39 cellular contexts compared by ENCODE assay signal in genomic region chr4:138770818-138771217, GRCh38.
"Had no signal": no experiment of that assay in that cellular context is flagged by ENCODE, and none has a peak within 500 bp of the region (broad histone marks: within the 10 kb centered on the region; RNA-seq: fewer than 3 reads in every experiment).

No MANE protein-coding gene starts in this region.

- FAIRE-seq: bronchial epithelial cell, TTC549 had no signal

- H3K27ac Mint-ChIP-seq: activated CD4-positive, alpha-beta memory T cell treated with anti-CD3 and anti-CD28 coated beads, Interleukin-2, amount 10 ng/mL, durations not matched to agents 7 days and 5 days; activated CD4-positive, alpha-beta T cell treated with anti-CD3 and anti-CD28 coated beads for 36 hours; activated CD4-positive, alpha-beta T cell treated with anti-CD3 and anti-CD28 coated beads, Interleukin-2, amount 10 ng/mL, durations not matched to agents 7 days and 5 days; activated CD8-positive, alpha-beta memory T cell treated with anti-CD3 and anti-CD28 coated beads, Interleukin-2, amount 10 ng/mL, durations not matched to agents 7 days and 5 days; activated CD8-positive, alpha-beta T cell treated with anti-CD3 and anti-CD28 coated beads, Interleukin-2, amount 10 ng/mL, durations not matched to agents 7 days and 5 days; activated naive CD4-positive, alpha-beta T cell treated with anti-CD3 and anti-CD28 coated beads, Interleukin-2, amount 10 ng/mL, durations not matched to agents 7 days and 5 days; activated naive CD4-positive, alpha-beta T cell treated with anti-CD3 and anti-CD28 coated beads, Interleukin-2, amount 50 U/mL, for 24 hours; activated naive CD8-positive, alpha-beta T cell; activated naive CD8-positive, alpha-beta T cell treated with anti-CD3 and anti-CD28 coated beads, Interleukin-2, amount 10 ng/mL, durations not matched to agents 7 days and 5 days; activated naive CD8-positive, alpha-beta T cell treated with anti-CD3 and anti-CD28 coated beads, Interleukin-2, amount 50 U/mL, for 24 hours; activated T-cell treated with anti-CD3 and anti-CD28 coated beads, Interleukin-2, amount 50 U/mL, for 24 hours; activated T-helper 2 cell treated with anti-CD3 and anti-CD28 coated beads, Interferon-gamma antibody, Interleukin-2, Interleukin-4, amounts not matched to agents 10 μg/mL and 5 μg/mL and 100 μg/mL, durations not matched to agents 14 hours and 24 hours and 36 hours; brain; T-helper 2 cell treated with Interferon-gamma antibody and Interleukin-4, amounts not matched to agents 5 μg/mL and 100 μg/mL, for 36 hours; WTC11 had no signal

- DNase-seq: activated CD4-positive, alpha-beta memory T cell treated with anti-CD3 and anti-CD28 coated beads, Interleukin-2, amount 10 ng/mL, durations not matched to agents 7 days and 5 days; activated CD4-positive, alpha-beta T cell treated with anti-CD3 and anti-CD28 coated beads for 1 hour; activated CD4-positive, alpha-beta T cell treated with anti-CD3 and anti-CD28 coated beads for 36 hours; activated CD4-positive, alpha-beta T cell treated with anti-CD3 and anti-CD28 coated beads for 48 hours; activated CD4-positive, alpha-beta T cell treated with anti-CD3 and anti-CD28 coated beads, Interleukin-2, amount 10 ng/mL, durations not matched to agents 7 days and 5 days; activated CD4-positive, alpha-beta T cell treated with anti-CD3 and anti-CD28 coated beads, Interleukin-2, amount 50 U/mL, for 48 hours; activated CD4-positive, CD25-positive, alpha-beta regulatory T cell; activated CD8-positive, alpha-beta memory T cell treated with anti-CD3 and anti-CD28 coated beads for 24 hours; activated CD8-positive, alpha-beta memory T cell treated with anti-CD3 and anti-CD28 coated beads, Interleukin-2, amount 10 ng/mL, durations not matched to agents 7 days and 5 days; activated CD8-positive, alpha-beta memory T cell treated with anti-CD3 and anti-CD28 coated beads, Interleukin-2, amount 50 U/mL, for 48 hours; activated CD8-positive, alpha-beta T cell treated with anti-CD3 and anti-CD28 coated beads, Interleukin-2, amount 10 ng/mL, durations not matched to agents 7 days and 5 days; activated effector memory CD4-positive, alpha-beta T cell treated with Interleukin-2 at 50 U/mL for 16 hours; activated gamma-delta T cell; activated naive CD4-positive, alpha-beta T cell treated with anti-CD3 and anti-CD28 coated beads, Interleukin-2, amount 10 ng/mL, durations not matched to agents 7 days and 5 days; activated naive CD4-positive, alpha-beta T cell treated with Interleukin-2 at 50 U/mL for 16 hours; activated naive CD8-positive, alpha-beta T cell treated with anti-CD3 and anti-CD28 coated beads, Interleukin-2, amount 10 ng/mL, durations not matched to agents 7 days and 5 days; activated naive CD8-positive, alpha-beta T cell treated with anti-CD3 and anti-CD28 coated beads, Interleukin-2, amount 50 U/mL, for 24 hours; activated T-cell treated with anti-CD3 and anti-CD28 coated beads, Interleukin-2, amount 50 U/mL, for 24 hours; activated T-cell treated with anti-CD3 and anti-CD28 coated beads, Interleukin-2, amount 50 U/mL, for 48 hours; amygdala; anterior cingulate cortex; caudate nucleus; cerebellar nuclear complex; colonic mucosa; T-helper 2 cell; T-helper 9 cell had no signal

- H3K36me3 ChIP-seq: ascending aorta, cardiac muscle cell, colonic mucosa had no signal

- H3K27me3 ChIP-seq: ascending aorta, cardiac muscle cell, colonic mucosa had no signal

- H3K27ac ChIP-seq: ascending aorta, cardiac muscle cell, colonic mucosa, VCaP had no signal

- H3K4me1 ChIP-seq: ascending aorta, colonic mucosa had no signal

- H3K4me1 Mint-ChIP-seq: activated CD4-positive, alpha-beta memory T cell treated with anti-CD3 and anti-CD28 coated beads, Interleukin-2, amount 10 ng/mL, durations not matched to agents 7 days and 5 days; activated CD4-positive, alpha-beta T cell treated with anti-CD3 and anti-CD28 coated beads for 36 hours; activated CD4-positive, alpha-beta T cell treated with anti-CD3 and anti-CD28 coated beads, Interleukin-2, amount 10 ng/mL, durations not matched to agents 7 days and 5 days; activated CD8-positive, alpha-beta memory T cell treated with anti-CD3 and anti-CD28 coated beads, Interleukin-2, amount 10 ng/mL, durations not matched to agents 7 days and 5 days; activated naive CD4-positive, alpha-beta T cell treated with anti-CD3 and anti-CD28 coated beads, Interleukin-2, amount 10 ng/mL, durations not matched to agents 7 days and 5 days; activated naive CD4-positive, alpha-beta T cell treated with anti-CD3 and anti-CD28 coated beads, Interleukin-2, amount 50 U/mL, for 24 hours; activated naive CD8-positive, alpha-beta T cell treated with anti-CD3 and anti-CD28 coated beads, Interleukin-2, amount 10 ng/mL, durations not matched to agents 7 days and 5 days; activated naive CD8-positive, alpha-beta T cell treated with anti-CD3 and anti-CD28 coated beads, Interleukin-2, amount 50 U/mL, for 24 hours; central memory CD8-positive, alpha-beta T cell had no signal

- H3K9me3 ChIP-seq: ascending aorta, colonic mucosa had no signal

- H3K9me3 Mint-ChIP-seq: activated CD4-positive, alpha-beta memory T cell treated with anti-CD3 and anti-CD28 coated beads, Interleukin-2, amount 10 ng/mL, durations not matched to agents 7 days and 5 days; activated CD4-positive, alpha-beta T cell treated with anti-CD3 and anti-CD28 coated beads, Interleukin-2, amount 10 ng/mL, durations not matched to agents 7 days and 5 days; activated naive CD4-positive, alpha-beta T cell treated with anti-CD3 and anti-CD28 coated beads, Interleukin-2, amount 10 ng/mL, durations not matched to agents 7 days and 5 days; activated naive CD8-positive, alpha-beta T cell treated with anti-CD3 and anti-CD28 coated beads, Interleukin-2, amount 10 ng/mL, durations not matched to agents 7 days and 5 days; activated naive CD8-positive, alpha-beta T cell treated with anti-CD3 and anti-CD28 coated beads, Interleukin-2, amount 50 U/mL, for 24 hours; activated T-cell treated with anti-CD3 and anti-CD28 coated beads, Interleukin-2, amount 50 U/mL, for 24 hours; activated T-helper 2 cell treated with anti-CD3 and anti-CD28 coated beads, Interferon-gamma antibody, Interleukin-2, Interleukin-4, amounts not matched to agents 10 μg/mL and 5 μg/mL and 100 μg/mL, durations not matched to agents 14 hours and 24 hours and 36 hours; central memory CD8-positive, alpha-beta T cell; T-helper 2 cell treated with Interferon-gamma antibody and Interleukin-4, amounts not matched to agents 5 μg/mL and 100 μg/mL, for 36 hours; WTC11 had no signal

- H3K27me3 Mint-ChIP-seq: activated CD4-positive, alpha-beta memory T cell treated with anti-CD3 and anti-CD28 coated beads, Interleukin-2, amount 10 ng/mL, durations not matched to agents 7 days and 5 days; activated CD4-positive, alpha-beta T cell treated with anti-CD3 and anti-CD28 coated beads, Interleukin-2, amount 10 ng/mL, durations not matched to agents 7 days and 5 days; activated CD8-positive, alpha-beta memory T cell treated with anti-CD3 and anti-CD28 coated beads, Interleukin-2, amount 10 ng/mL, durations not matched to agents 7 days and 5 days; activated naive CD8-positive, alpha-beta T cell treated with anti-CD3 and anti-CD28 coated beads, Interleukin-2, amount 50 U/mL, for 24 hours; brain; central memory CD8-positive, alpha-beta T cell had no signal

- H3K36me3 Mint-ChIP-seq: activated CD8-positive, alpha-beta memory T cell treated with anti-CD3 and anti-CD28 coated beads, Interleukin-2, amount 10 ng/mL, durations not matched to agents 7 days and 5 days; activated naive CD4-positive, alpha-beta T cell treated with anti-CD3 and anti-CD28 coated beads, Interleukin-2, amount 10 ng/mL, durations not matched to agents 7 days and 5 days; activated naive CD4-positive, alpha-beta T cell treated with anti-CD3 and anti-CD28 coated beads, Interleukin-2, amount 50 U/mL, for 24 hours; activated naive CD8-positive, alpha-beta T cell; activated naive CD8-positive, alpha-beta T cell treated with anti-CD3 and anti-CD28 coated beads, Interleukin-2, amount 10 ng/mL, durations not matched to agents 7 days and 5 days; brain; WTC11 had no signal

- H3K4me3 Mint-ChIP-seq: activated CD4-positive, alpha-beta memory T cell treated with anti-CD3 and anti-CD28 coated beads, Interleukin-2, amount 10 ng/mL, durations not matched to agents 7 days and 5 days; activated CD4-positive, alpha-beta T cell treated with anti-CD3 and anti-CD28 coated beads for 36 hours; activated CD4-positive, alpha-beta T cell treated with anti-CD3 and anti-CD28 coated beads, Interleukin-2, amount 10 ng/mL, durations not matched to agents 7 days and 5 days; activated CD8-positive, alpha-beta memory T cell treated with anti-CD3 and anti-CD28 coated beads, Interleukin-2, amount 10 ng/mL, durations not matched to agents 7 days and 5 days; activated CD8-positive, alpha-beta T cell treated with anti-CD3 and anti-CD28 coated beads, Interleukin-2, amount 10 ng/mL, durations not matched to agents 7 days and 5 days; activated naive CD4-positive, alpha-beta T cell treated with anti-CD3 and anti-CD28 coated beads, Interleukin-2, amount 10 ng/mL, durations not matched to agents 7 days and 5 days; activated naive CD4-positive, alpha-beta T cell treated with anti-CD3 and anti-CD28 coated beads, Interleukin-2, amount 50 U/mL, for 24 hours; activated naive CD8-positive, alpha-beta T cell; activated naive CD8-positive, alpha-beta T cell treated with anti-CD3 and anti-CD28 coated beads, Interleukin-2, amount 10 ng/mL, durations not matched to agents 7 days and 5 days; activated naive CD8-positive, alpha-beta T cell treated with anti-CD3 and anti-CD28 coated beads, Interleukin-2, amount 50 U/mL, for 24 hours; activated T-cell treated with anti-CD3 and anti-CD28 coated beads, Interleukin-2, amount 50 U/mL, for 24 hours; brain; central memory CD8-positive, alpha-beta T cell; T-helper 2 cell treated with Interferon-gamma antibody and Interleukin-4, amounts not matched to agents 5 μg/mL and 100 μg/mL, for 36 hours; WTC11 had no signal

- ATAC-seq: activated CD4-positive, alpha-beta T cell treated with anti-CD3 and anti-CD28 coated beads for 36 hours; activated CD4-positive, CD25-positive, alpha-beta regulatory T cell treated with anti-CD3 and anti-CD28 coated beads, Interleukin-2, amount 50 U/mL, for 24 hours; activated CD8-positive, alpha-beta memory T cell treated with anti-CD3 and anti-CD28 coated beads, Interleukin-2, amount 10 ng/mL, durations not matched to agents 7 days and 5 days; activated CD8-positive, alpha-beta T cell treated with anti-CD3 and anti-CD28 coated beads, Interleukin-2, amount 10 ng/mL, durations not matched to agents 7 days and 5 days; activated naive CD8-positive, alpha-beta T cell treated with anti-CD3 and anti-CD28 coated beads, Interleukin-2, amount 50 U/mL, for 24 hours; WTC11 had no signal

- H3K4me3 ChIP-seq: ascending aorta, cardiac muscle cell, colonic mucosa had no signal
